In the genomic region with DNA sequence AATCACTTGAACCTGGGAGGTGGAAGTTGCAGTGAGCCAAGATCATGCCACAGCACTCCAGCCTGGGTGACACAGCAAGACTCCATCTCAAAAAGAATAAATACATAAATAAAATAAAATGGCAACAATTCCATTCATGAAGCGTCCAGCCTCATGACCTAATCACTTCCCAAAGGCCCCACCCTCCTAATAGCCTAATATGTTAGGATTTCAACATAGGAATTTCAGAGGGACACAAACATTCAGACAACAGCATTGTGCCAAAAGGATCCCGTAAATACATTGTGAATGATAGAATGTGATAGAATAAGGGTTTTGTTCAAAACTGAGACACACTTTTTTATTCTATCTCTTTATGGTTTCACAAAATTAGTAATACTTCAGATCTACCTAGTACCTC, we compare ENCODE assay signal across 23 cellular contexts.
"Had no signal": no experiment of that assay in that cellular context is flagged by ENCODE, and none has a peak within 500 bp of the region (broad histone marks: within the 10 kb centered on the region; RNA-seq: fewer than 3 reads in every experiment).

No MANE protein-coding gene starts in this region.

- H3K27ac Mint-ChIP-seq: activated CD4-positive, alpha-beta memory T cell treated with anti-CD3 and anti-CD28 coated beads for 36 hours; activated CD4-positive, alpha-beta T cell treated with anti-CD3 and anti-CD28 coated beads, Interleukin-2, amount 10 ng/mL, durations not matched to agents 7 days and 5 days; activated naive CD4-positive, alpha-beta T cell treated with anti-CD3 and anti-CD28 coated beads, Interleukin-2, amount 50 U/mL, for 72 hours; activated naive CD8-positive, alpha-beta T cell treated with anti-CD3 and anti-CD28 coated beads, Interleukin-2, amount 50 U/mL, for 24 hours; brain; T-cell had no signal

- H3K4me3 ChIP-seq: cardiac muscle cell, MG63, PC-9, SK-N-MC had no signal

- ATAC-seq: activated naive CD4-positive, alpha-beta T cell treated with anti-CD3 and anti-CD28 coated beads, Interleukin-2, amount 50 U/mL, for 72 hours; activated naive CD8-positive, alpha-beta T cell treated with anti-CD3 and anti-CD28 coated beads, Interleukin-2, amount 50 U/mL, for 24 hours; activated T-cell treated with anti-CD3 and anti-CD28 coated beads, Interleukin-2, amount 50 U/mL, for 4 hours; T-cell had no signal

- H3K4me3 Mint-ChIP-seq: activated CD4-positive, alpha-beta memory T cell treated with anti-CD3 and anti-CD28 coated beads for 36 hours; activated CD4-positive, alpha-beta T cell treated with anti-CD3 and anti-CD28 coated beads, Interleukin-2, amount 10 ng/mL, durations not matched to agents 7 days and 5 days; activated naive CD8-positive, alpha-beta T cell treated with anti-CD3 and anti-CD28 coated beads, Interleukin-2, amount 50 U/mL, for 24 hours; activated T-cell treated with anti-CD3 and anti-CD28 coated beads, Interleukin-2, amount 50 U/mL, for 4 hours; brain; T-cell had no signal

- H3K27me3 Mint-ChIP-seq: activated CD4-positive, alpha-beta memory T cell treated with anti-CD3 and anti-CD28 coated beads for 36 hours; activated CD4-positive, alpha-beta T cell treated with anti-CD3 and anti-CD28 coated beads, Interleukin-2, amount 10 ng/mL, durations not matched to agents 7 days and 5 days; activated naive CD8-positive, alpha-beta T cell treated with anti-CD3 and anti-CD28 coated beads, Interleukin-2, amount 50 U/mL, for 24 hours; brain; T-cell had no signal

- H3K36me3 Mint-ChIP-seq: activated CD4-positive, alpha-beta memory T cell treated with anti-CD3 and anti-CD28 coated beads for 36 hours; activated naive CD4-positive, alpha-beta T cell treated with anti-CD3 and anti-CD28 coated beads, Interleukin-2, amount 50 U/mL, for 72 hours; brain; T-cell had no signal

- DNase-seq: activated CD4-positive, alpha-beta memory T cell treated with anti-CD3 and anti-CD28 coated beads for 36 hours; activated CD4-positive, alpha-beta T cell treated with anti-CD3 and anti-CD28 coated beads, Interleukin-2, amount 10 ng/mL, durations not matched to agents 7 days and 5 days; activated CD4-positive, CD25-positive, alpha-beta regulatory T cell; activated CD8-positive, alpha-beta memory T cell treated with anti-CD3 and anti-CD28 coated beads for 24 hours; activated effector memory CD4-positive, alpha-beta T cell treated with anti-CD3 and anti-CD28 coated beads, Interleukin-2, amount 50 U/mL, for 16 hours; activated naive CD4-positive, alpha-beta T cell treated with Interleukin-2 at 50 U/mL for 16 hours; activated naive CD8-positive, alpha-beta T cell treated with anti-CD3 and anti-CD28 coated beads, Interleukin-2, amount 50 U/mL, for 24 hours; activated T-cell treated with anti-CD3 and anti-CD28 coated beads, Interleukin-2, amount 50 U/mL, for 4 hours; amygdala; cerebellar nuclear complex; MG63; NCI-H1105; NCI-H1436; NCI-H1694 treated with DMSO at 0.1 percent for 48 hours; NCI-H2029 treated with DMSO at 0.1 percent for 48 hours; NCI-H345; NCI-H510A treated with DMSO at 0.1 percent for 48 hours; PC-9; T-cell had no signal

- H3K9me3 Mint-ChIP-seq: activated CD4-positive, alpha-beta memory T cell treated with anti-CD3 and anti-CD28 coated beads for 36 hours; activated naive CD4-positive, alpha-beta T cell treated with anti-CD3 and anti-CD28 coated beads, Interleukin-2, amount 50 U/mL, for 72 hours; activated naive CD8-positive, alpha-beta T cell treated with anti-CD3 and anti-CD28 coated beads, Interleukin-2, amount 50 U/mL, for 24 hours; activated T-cell treated with anti-CD3 and anti-CD28 coated beads, Interleukin-2, amount 50 U/mL, for 4 hours had no signal
